ENCODE assay signal across 10 cellular contexts in genomic region chr3:126926684-126927404, GRCh38. TPM values are rescaled to one million over a fixed set of nuclear protein-coding genes. Genes with fewer than 3 reads are reported as not detected.
DNase-seq lines count a peak whose midpoint lies in the region; TF ChIP-seq lines count a peak whose summit lies in the region.
"Had no signal": no experiment of that assay in that cellular context is flagged by ENCODE, and none has a peak within 500 bp of the region (broad histone marks: within the 10 kb centered on the region; RNA-seq: fewer than 3 reads in every experiment).

No MANE protein-coding gene starts in this region.

- H3K9ac ChIP-seq in colonic mucosa (ENCODE audit: low read depth in 2 of 2, low read length in 2 of 2), result no peak overlapping the region

- DNase-seq in AG09309 (ENCODE audit: low read depth) (peak; percentile 72), RWPE1 (ENCODE audit: low spot score) (peak; percentile 78), epithelial cell of proximal tubule (ENCODE audit: low read depth) (no peak), non-pigmented ciliary epithelial cell (ENCODE audit: low read depth) (peak; percentile 77), NCI-H510A treated with DMSO at 0.1 percent for 48 hours (lab: John Stamatoyannopoulos, UW) (no peak), colonic mucosa (no peak), COR-L47 (lab: John Stamatoyannopoulos, UW) (no peak)
- DNase-seq in activated CD4-positive, alpha-beta T cell treated with anti-CD3 and anti-CD28 coated beads for 4 hours, result no peak
- DNase-seq: activated CD4-positive, alpha-beta T cell treated with anti-CD3 and anti-CD28 coated beads, Interleukin-2, amount 10 ng/mL, durations not matched to agents 24 days and 14 days; NCI-H2081 treated with DMSO at 0.1 percent for 48 hours had no signal

- no peaks in the 10 kb centered on the region for H3K36me3 ChIP-seq in colonic mucosa

- no peaks in the 10 kb centered on the region for H3K9me3 ChIP-seq in colonic mucosa

- CTCF ChIA-PET in RWPE1 (lab: Yijun Ruan, JAX), result interaction anchor here (2.1 kb wide), 1 partner anchor 34 kb away, joined by 5 read pairs; no protein-coding TSS in a partner anchor

- intact Hi-C loops in colonic mucosa (cut with DNase I), result no loop called here

- H3K4me3 ChIP-seq in AG09309 (ENCODE audit: control insufficient read depth, low read depth, low read length) (no peak overlapping the region), epithelial cell of proximal tubule (ENCODE audit: low read depth, low read length) (no peak overlapping the region), colonic mucosa (no peak overlapping the region)

- H3K27me3 ChIP-seq in colonic mucosa, result no peaks in the 10 kb centered on the region

- POLR2A ChIA-PET in RWPE1 (lab: Yijun Ruan, JAX; ENCODE audit: low non-redundant PET), result no interaction called here

- TF ChIP-seq CTCF in AG09309 (IDR thresholded peaks at IDR 0.05; ENCODE audit: control insufficient read depth, insufficient read depth, low read depth, low read length, missing control alignments), result peak; percentile 59
- no peak for TF ChIP-seq CTCF in RWPE1 (conservative IDR thresholded peaks at IDR 0.05; ENCODE audit: low read depth)
- TF ChIP-seq CTCF in epithelial cell of proximal tubule (conservative IDR thresholded peaks at IDR 0.05; ENCODE audit: low read depth, low read length), result peak; percentile 28
- TF ChIP-seq CTCF in colonic mucosa (IDR thresholded peaks at IDR 0.05), result no peak

- peaks cover 12% of the 10 kb centered on the region for H3K4me1 ChIP-seq in colonic mucosa

- H3K27ac ChIP-seq in RWPE1, result peak overlapping the region; percentile 61
- H3K27ac ChIP-seq in colonic mucosa, result no peak overlapping the region

RNA-seq across cellular contexts. Expression of gene PLXNA1, which starts 56.1 kb away (rescaled TPM):
- total RNA-seq in epithelial cell of proximal tubule (35.5 and 42.2 TPM in 2 replicates), colonic mucosa (10 to 100 TPM; 16.0 to 19.3 TPM)

Comparison
In these comparisons a context has a peak if more than half of its experiments do, and no peak if none do; other contexts are left out.
1. DNase-seq: peak in AG09309 (single experiment), RWPE1 (single experiment) and non-pigmented ciliary epithelial cell (single experiment); none in epithelial cell of proximal tubule (single experiment), NCI-H510A treated with DMSO at 0.1 percent for 48 hours (single experiment), colonic mucosa (single experiment), activated CD4-positive, alpha-beta T cell treated with anti-CD3 and anti-CD28 coated beads for 4 hours (0 of 2) and COR-L47 (single experiment).
2. CTCF ChIP-seq: peak in AG09309 (single experiment) and epithelial cell of proximal tubule (single experiment); none in RWPE1 (single experiment) and colonic mucosa (single experiment).